1 cellular context compared by ENCODE assay signal in the genomic region with DNA sequence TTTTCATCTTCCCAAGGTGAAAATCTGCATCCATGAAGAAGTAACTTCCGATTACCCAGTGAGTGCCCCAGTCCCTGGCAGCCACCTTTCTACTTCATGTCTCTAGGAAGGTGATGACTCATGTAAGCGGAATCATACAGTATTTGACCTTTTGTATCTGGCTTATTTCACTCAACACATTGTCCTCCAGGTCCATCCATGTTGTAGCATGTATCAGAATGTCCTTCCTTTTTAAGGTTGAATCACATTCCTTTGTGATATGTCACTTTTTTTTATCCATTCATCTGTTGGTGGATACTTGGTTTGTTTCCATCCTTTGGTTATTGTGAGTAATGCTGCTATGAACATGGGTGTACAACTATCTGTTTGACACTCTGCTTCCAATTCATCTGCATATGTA.
TF ChIP-seq lines count a peak whose summit lies in the region.

No MANE protein-coding gene starts in this region.

TF ChIP-seq in IMR-90, 13 proteins besides CTCF, POLR2A, EP300 and RAD21:
- no peak for TF ChIP-seq MAZ (IDR thresholded peaks at IDR 0.05; ENCODE audit: borderline replicate concordance, low read depth, low read length)
- peak; percentile 38; the same call in 1 of the 2 replicates for TF ChIP-seq FOS (IDR thresholded peaks at IDR 0.05; ENCODE audit: low read depth, low read length)
